ENCODE assay signal across 8 cellular contexts in the genomic region with DNA sequence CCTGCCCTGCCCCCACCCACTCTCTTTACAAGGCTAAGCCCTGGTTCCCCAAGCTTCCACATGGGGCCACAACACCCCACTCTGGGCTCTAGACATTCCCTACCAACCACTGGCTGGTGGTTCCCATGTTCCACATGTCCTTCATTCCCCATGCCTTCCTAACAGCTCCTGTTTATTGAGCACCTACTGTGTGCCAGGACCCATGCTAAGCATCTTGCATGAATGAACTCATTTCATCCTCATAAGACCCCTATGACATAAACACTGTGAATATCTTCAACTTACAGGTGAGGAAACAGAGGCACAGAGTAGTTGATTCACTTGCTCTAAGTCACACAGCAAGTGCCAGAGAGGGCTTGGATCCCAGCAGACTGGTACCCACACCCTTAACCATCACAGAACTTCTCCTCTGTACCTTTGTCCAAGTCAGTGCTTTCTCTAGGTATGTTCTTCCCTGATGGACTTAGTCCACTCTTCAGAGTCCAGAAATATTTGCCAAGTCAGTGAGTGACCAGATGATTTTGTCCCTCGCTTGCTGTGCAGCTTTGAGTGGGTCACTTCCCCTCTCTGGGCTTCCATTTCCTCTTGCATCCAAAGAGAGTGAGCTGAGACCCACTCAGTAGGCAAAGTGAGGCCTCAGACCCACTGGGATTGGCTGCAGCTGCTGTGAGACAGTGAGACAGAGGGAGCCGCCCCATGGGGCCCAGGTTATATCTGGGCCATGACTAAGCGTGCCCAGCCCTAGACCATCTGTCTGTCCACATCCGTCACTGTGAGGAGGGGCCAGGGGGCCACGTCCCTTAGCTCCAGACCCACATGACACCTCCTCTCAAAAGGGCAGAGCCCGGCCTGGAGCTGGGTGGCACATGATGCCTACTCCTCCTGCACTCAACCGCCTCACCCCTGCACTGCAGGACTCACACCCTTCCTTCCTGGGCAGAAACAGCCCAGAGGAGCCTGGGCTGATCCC.
A peak's percentile ranks its signal among the peaks of the same experiment; 100 is the strongest.
DNase-seq lines count a peak whose midpoint lies in the region; ATAC-seq and TF ChIP-seq lines count a peak whose summit lies in the region.

No MANE protein-coding gene starts in this region.

- peak overlapping the region in 1 of 2 experiments; percentile 9 for H3K14ac ChIP-seq in mesenchymal stem cell (ENCODE audit: low read length in 2 of 2)

- intact Hi-C loops in activated CD4-positive, alpha-beta memory T cell treated with anti-CD3 and anti-CD28 coated beads for 36 hours (cut with micrococcal nuclease), result no loop called here

- H3K4me3 Mint-ChIP-seq in activated CD4-positive, alpha-beta memory T cell treated with anti-CD3 and anti-CD28 coated beads for 36 hours, result no peak overlapping the region

- H3K27me3 ChIP-seq in BLaER1 treated with 17β-estradiol and CSF1 and Interleukin-3, amounts not matched to agents 10 nM and 100 nM, result no peaks in the 10 kb centered on the region
- peaks cover 0 to 6% of the 10 kb centered on the region in 2 experiments for H3K27me3 ChIP-seq in mesenchymal stem cell (ENCODE audit: control insufficient read depth in 1 of 2, insufficient read depth in 1 of 2, low read length in 2 of 2)

- no peak overlapping the region for H2AFZ ChIP-seq in mesenchymal stem cell (ENCODE audit: low read depth, low read length)

- H3K4me1 Mint-ChIP-seq in activated CD4-positive, alpha-beta memory T cell treated with anti-CD3 and anti-CD28 coated beads for 36 hours (ENCODE audit: low read depth), result no peaks in the 10 kb centered on the region

- CTCF ChIA-PET in activated CD4-positive, alpha-beta memory T cell treated with anti-CD3 and anti-CD28 coated beads for 36 hours (lab: Charles Lee), result no interaction called here

- H3K4ac ChIP-seq in mesenchymal stem cell (ENCODE audit: low read depth in 1 of 2, low read length in 2 of 2), result peak overlapping the region in 1 of 2 experiments; percentile 79

- H3K36me3 Mint-ChIP-seq in activated CD4-positive, alpha-beta memory T cell treated with anti-CD3 and anti-CD28 coated beads for 36 hours, result no peaks in the 10 kb centered on the region

- peak overlapping the region in 5 of 10 experiments; percentile 7 to 30 (median 18); a peak in 6 of 20 replicates for H3K4me3 ChIP-seq in BLaER1 treated with 17β-estradiol and CSF1 and Interleukin-3, amounts not matched to agents 10 nM and 100 nM
- H3K4me3 ChIP-seq in NB4 (ENCODE audit: low read depth, low read length), result no peak overlapping the region
- H3K4me3 ChIP-seq in mesenchymal stem cell (ENCODE audit: insufficient read depth in 1 of 2, low read depth in 1 of 2, low read length in 2 of 2), result no peak overlapping the region

- POLR2A ChIA-PET in activated CD4-positive, alpha-beta memory T cell treated with anti-CD3 and anti-CD28 coated beads for 36 hours (lab: Charles Lee), result no interaction called here

- no peaks in the 10 kb centered on the region for H3K79me1 ChIP-seq in mesenchymal stem cell (replicated peaks; ENCODE audit: low read length, poor library complexity, severe bottlenecking)

- H3K4me2 ChIP-seq in BLaER1 treated with 17β-estradiol and CSF1 and Interleukin-3, amounts not matched to agents 10 nM and 100 nM, result peak overlapping the region; percentile 70 to 89 (median 81)
- no peak overlapping the region for H3K4me2 ChIP-seq in mesenchymal stem cell (ENCODE audit: low read length, poor library complexity, severe bottlenecking)

- TF ChIP-seq CTCF in NB4 (IDR thresholded peaks at IDR 0.05; ENCODE audit: low read depth, low read length), result no peak

- peak overlapping the region; percentile 64 for H4K8ac ChIP-seq in mesenchymal stem cell (ENCODE audit: low read length)

- TF ChIP-seq POLR2A in NB4 (IDR thresholded peaks at IDR 0.05; ENCODE audit: extremely low read depth, insufficient read length), result no peak

- H3K4me1 ChIP-seq in BLaER1 treated with 17β-estradiol and CSF1 and Interleukin-3, amounts not matched to agents 10 nM and 100 nM, result peaks cover 59 to 81% (median 75%) of the 10 kb centered on the region in 10 experiments
- peaks cover 37% of the 10 kb centered on the region for H3K4me1 ChIP-seq in mesenchymal stem cell (ENCODE audit: control insufficient read depth, insufficient read depth, low read depth, low read length)

- 13% methylated on average over 7 of the region's 7 CpGs for WGBS in mesenchymal stem cell

- no peak overlapping the region for H2BK5ac ChIP-seq in mesenchymal stem cell (ENCODE audit: low read depth, low read length, poor library complexity, severe bottlenecking)

- H4K91ac ChIP-seq in mesenchymal stem cell (ENCODE audit: low read length), result peak overlapping the region; percentile 31

- H3K9me3 Mint-ChIP-seq in activated CD4-positive, alpha-beta memory T cell treated with anti-CD3 and anti-CD28 coated beads for 36 hours, result peaks cover 11% of the 10 kb centered on the region

- H2BK120ac ChIP-seq in mesenchymal stem cell (ENCODE audit: low read depth, low read length), result no peak overlapping the region

- H3K27ac ChIP-seq in BLaER1 treated with 17β-estradiol and CSF1 and Interleukin-3, amounts not matched to agents 10 nM and 100 nM, result peak overlapping the region; percentile 37 to 95 (median 92); a peak in 21 of 22 replicates
- no peak overlapping the region for H3K27ac ChIP-seq in mesenchymal stem cell (ENCODE audit: low read length, poor library complexity, severe bottlenecking)

- ATAC-seq in GM19328 (IDR thresholded peaks at IDR 0.05; ENCODE audit: unreplicated experiment) (no peak), HG03442 (IDR thresholded peaks at IDR 0.05; ENCODE audit: unreplicated experiment) (no peak)

- H2BK15ac ChIP-seq in mesenchymal stem cell (ENCODE audit: low read depth, poor library complexity, severe bottlenecking), result no peak overlapping the region

- H4K20me1 ChIP-seq in BLaER1 treated with 17β-estradiol and CSF1 and Interleukin-3, amounts not matched to agents 10 nM and 100 nM, result no peaks in the 10 kb centered on the region

- H3K9me3 ChIP-seq in BLaER1 treated with 17β-estradiol and CSF1 and Interleukin-3, amounts not matched to agents 10 nM and 100 nM (replicated peaks in 1 of 11), result peaks cover 0 to 10% (median 7%) of the 10 kb centered on the region in 11 experiments; a peak in 21 of 22 replicates
- peaks cover 4% of the 10 kb centered on the region for H3K9me3 ChIP-seq in mesenchymal stem cell (ENCODE audit: control insufficient read depth, low read length)

- H3K36me3 ChIP-seq in BLaER1 treated with 17β-estradiol and CSF1 and Interleukin-3, amounts not matched to agents 10 nM and 100 nM, result no peaks in the 10 kb centered on the region
- H3K36me3 ChIP-seq in mesenchymal stem cell (ENCODE audit: control insufficient read depth in 1 of 2, insufficient read depth in 2 of 2, low read depth in 1 of 2, low read length in 2 of 2), result no peaks in the 10 kb centered on the region

- peak overlapping the region; percentile 68 to 75 for H2BK12ac ChIP-seq in mesenchymal stem cell (ENCODE audit: low read length in 2 of 2)

- no peak overlapping the region for H3K27ac Mint-ChIP-seq in activated CD4-positive, alpha-beta memory T cell treated with anti-CD3 and anti-CD28 coated beads for 36 hours

- peak overlapping the region; percentile 13 to 67 for H3K18ac ChIP-seq in mesenchymal stem cell (ENCODE audit: low read depth in 1 of 2, low read length in 2 of 2)

- H3K9ac ChIP-seq in BLaER1 treated with 17β-estradiol and CSF1 and Interleukin-3, amounts not matched to agents 10 nM and 100 nM, result peak overlapping the region in 10 of 11 experiments; percentile 56 to 84 (median 79); a peak in 19 of 22 replicates
- no peak overlapping the region for H3K9ac ChIP-seq in mesenchymal stem cell (ENCODE audit: low read length)

- peaks cover 22% of the 10 kb centered on the region for H3K27me3 Mint-ChIP-seq in activated CD4-positive, alpha-beta memory T cell treated with anti-CD3 and anti-CD28 coated beads for 36 hours

- H3K23ac ChIP-seq in mesenchymal stem cell (ENCODE audit: low read length in 2 of 2), result no peak overlapping the region

- no peak overlapping the region for H2AK5ac ChIP-seq in mesenchymal stem cell (ENCODE audit: low read length, severe bottlenecking)

- DNase-seq in NB4 (ENCODE audit: low read depth), result peak; percentile 97
- peak; percentile 25 for DNase-seq in brain pericyte (ENCODE audit: low read depth, low spot score)
- peak; percentile 88 for DNase-seq in mesenchymal stem cell
- no peak for DNase-seq in pons (ENCODE audit: low spot score)
- no peak for DNase-seq in activated CD4-positive, alpha-beta memory T cell treated with anti-CD3 and anti-CD28 coated beads for 36 hours

Comparison
In these comparisons a context has a peak if more than half of its experiments do, and no peak if none do; other contexts are left out.
1. DNase-seq: peak in NB4 (single experiment), brain pericyte (single experiment) and mesenchymal stem cell (single experiment); none in pons (single experiment) and activated CD4-positive, alpha-beta memory T cell treated with anti-CD3 and anti-CD28 coated beads for 36 hours (single experiment).